Comparison of ENCODE assay signal across 11 cellular contexts in genomic region chr11:68145120-68145866, GRCh38. TPM values are rescaled to one million over a fixed set of nuclear protein-coding genes. Genes with fewer than 3 reads are reported as not detected.
DNase-seq lines count a peak whose midpoint lies in the region; ATAC-seq, FAIRE-seq and TF ChIP-seq lines count a peak whose summit lies in the region.
"Had no signal": no experiment of that assay in that cellular context is flagged by ENCODE, and none has a peak within 500 bp of the region (broad histone marks: within the 10 kb centered on the region; RNA-seq: fewer than 3 reads in every experiment).

No MANE protein-coding gene starts in this region.

- H3K9me3 Mint-ChIP-seq in dendritic cell treated with granulocyte-macrophage colony-stimulating factor and Interleukin-4, amounts not matched to agents 40 ng/mL and 50 ng/mL, for 4 days: no peaks in the 10 kb centered on the region
- no peaks in the 10 kb centered on the region for H3K9me3 Mint-ChIP-seq in activated T-helper 2 cell treated with anti-CD3 and anti-CD28 coated beads, Interferon-gamma antibody, Interleukin-2, Interleukin-4, amounts not matched to agents 10 μg/mL and 5 μg/mL and 100 μg/mL, durations not matched to agents 14 hours and 24 hours and 36 hours
- H3K9me3 Mint-ChIP-seq: activated naive CD4-positive, alpha-beta T cell treated with anti-CD3 and anti-CD28 coated beads, Interleukin-2, amount 10 ng/mL, durations not matched to agents 7 days and 5 days; CD4-positive, CD25-positive, alpha-beta regulatory T cell; IgD-negative memory B cell had no signal

- H3K27ac Mint-ChIP-seq in dendritic cell treated with granulocyte-macrophage colony-stimulating factor and Interleukin-4, amounts not matched to agents 40 ng/mL and 50 ng/mL, for 4 days: no peak overlapping the region
- no peak overlapping the region for H3K27ac Mint-ChIP-seq in activated T-helper 2 cell treated with anti-CD3 and anti-CD28 coated beads, Interferon-gamma antibody, Interleukin-2, Interleukin-4, amounts not matched to agents 10 μg/mL and 5 μg/mL and 100 μg/mL, durations not matched to agents 14 hours and 24 hours and 36 hours
- H3K27ac Mint-ChIP-seq: activated naive CD4-positive, alpha-beta T cell treated with anti-CD3 and anti-CD28 coated beads, Interleukin-2, amount 10 ng/mL, durations not matched to agents 7 days and 5 days; CD4-positive, CD25-positive, alpha-beta regulatory T cell; IgD-negative memory B cell had no signal

- H3K27ac ChIP-seq in pancreas: peak overlapping the region; percentile 84 to 94 (median 89)
- H3K27ac ChIP-seq in vagina: no peak overlapping the region

- TF ChIP-seq POLR2A in GM12891 (IDR thresholded peaks at IDR 0.05; ENCODE audit: low read depth, low read length) (no peak), vagina (IDR thresholded peaks at IDR 0.05) (no peak)

- peak; percentile 4 to 20 (median 14) for ATAC-seq in pancreas

- 21 to 30% methylated on average over 11 to 14 of the region's 14 CpGs for WGBS in pancreas, 2 donors

- peaks cover 59% of the 10 kb centered on the region for H3K4me1 Mint-ChIP-seq in dendritic cell treated with granulocyte-macrophage colony-stimulating factor and Interleukin-4, amounts not matched to agents 40 ng/mL and 50 ng/mL, for 4 days (ENCODE audit: low read depth)
- peaks cover 9% of the 10 kb centered on the region for H3K4me1 Mint-ChIP-seq in activated T-helper 2 cell treated with anti-CD3 and anti-CD28 coated beads, Interferon-gamma antibody, Interleukin-2, Interleukin-4, amounts not matched to agents 10 μg/mL and 5 μg/mL and 100 μg/mL, durations not matched to agents 14 hours and 24 hours and 36 hours (ENCODE audit: low read depth)

- H3K27me3 Mint-ChIP-seq in dendritic cell treated with granulocyte-macrophage colony-stimulating factor and Interleukin-4, amounts not matched to agents 40 ng/mL and 50 ng/mL, for 4 days: peaks cover 46% of the 10 kb centered on the region
- no peaks in the 10 kb centered on the region for H3K27me3 Mint-ChIP-seq in activated T-helper 2 cell treated with anti-CD3 and anti-CD28 coated beads, Interferon-gamma antibody, Interleukin-2, Interleukin-4, amounts not matched to agents 10 μg/mL and 5 μg/mL and 100 μg/mL, durations not matched to agents 14 hours and 24 hours and 36 hours (ENCODE audit: low read depth)
- H3K27me3 Mint-ChIP-seq: CD4-positive, CD25-positive, alpha-beta regulatory T cell had no signal

- FAIRE-seq in pancreas (lab: Jason Lieb, UNC): no peak
- FAIRE-seq in GM12891 (lab: Jason Lieb, UNC): no peak
- FAIRE-seq: endometrium had no signal

- H3K9me3 ChIP-seq in pancreas (no peaks in the 10 kb centered on the region), vagina (no peaks in the 10 kb centered on the region)

- H3K4me3 ChIP-seq in pancreas: no peak overlapping the region
- no peak overlapping the region for H3K4me3 ChIP-seq in vagina

- H3K27me3 ChIP-seq in pancreas (no peaks in the 10 kb centered on the region), vagina (no peaks in the 10 kb centered on the region)

- DNase-seq in Daoy (ENCODE audit: low read depth) (peak; percentile 29), M059J (ENCODE audit: low read depth) (peak; percentile 83), pancreas (peak; percentile 73 to 85 (median 78)), GM12891 (ENCODE audit: insufficient read length, low spot score) (no peak), vagina (ENCODE audit: extremely low spot score in 2 of 2) (no peak)
- DNase-seq in activated T-helper 2 cell treated with anti-CD3 and anti-CD28 coated beads, Interferon-gamma antibody, Interleukin-2, Interleukin-4, amounts not matched to agents 10 μg/mL and 5 μg/mL and 100 μg/mL, durations not matched to agents 14 hours and 24 hours and 36 hours (ENCODE audit: low spot score): no peak
- DNase-seq: activated naive CD4-positive, alpha-beta T cell treated with anti-CD3 and anti-CD28 coated beads, Interleukin-2, amount 10 ng/mL, durations not matched to agents 7 days and 5 days; CD4-positive, CD25-positive, alpha-beta regulatory T cell had no signal

- intact Hi-C loops in dendritic cell treated with granulocyte-macrophage colony-stimulating factor and Interleukin-4, amounts not matched to agents 40 ng/mL and 50 ng/mL, for 4 days (cut with micrococcal nuclease): no loop called here
- intact Hi-C loops in pancreas (cut with DNase I): no loop called here
- intact Hi-C loops in activated T-helper 2 cell treated with anti-CD3 and anti-CD28 coated beads, Interferon-gamma antibody, Interleukin-2, Interleukin-4, amounts not matched to agents 10 μg/mL and 5 μg/mL and 100 μg/mL, durations not matched to agents 14 hours and 24 hours and 36 hours (cut with micrococcal nuclease): no loop called here
- intact Hi-C loops in vagina (cut with DNase I): no loop called here

- no peaks in the 10 kb centered on the region for H3K36me3 Mint-ChIP-seq in dendritic cell treated with granulocyte-macrophage colony-stimulating factor and Interleukin-4, amounts not matched to agents 40 ng/mL and 50 ng/mL, for 4 days (ENCODE audit: low read depth)
- no peaks in the 10 kb centered on the region for H3K36me3 Mint-ChIP-seq in activated T-helper 2 cell treated with anti-CD3 and anti-CD28 coated beads, Interferon-gamma antibody, Interleukin-2, Interleukin-4, amounts not matched to agents 10 μg/mL and 5 μg/mL and 100 μg/mL, durations not matched to agents 14 hours and 24 hours and 36 hours (ENCODE audit: low read depth)
- H3K36me3 Mint-ChIP-seq: activated naive CD4-positive, alpha-beta T cell treated with anti-CD3 and anti-CD28 coated beads, Interleukin-2, amount 10 ng/mL, durations not matched to agents 7 days and 5 days; CD4-positive, CD25-positive, alpha-beta regulatory T cell had no signal

- H3K36me3 ChIP-seq in pancreas (no peaks in the 10 kb centered on the region), vagina (no peaks in the 10 kb centered on the region)

- peak overlapping the region; percentile 5 for H3K4me3 Mint-ChIP-seq in dendritic cell treated with granulocyte-macrophage colony-stimulating factor and Interleukin-4, amounts not matched to agents 40 ng/mL and 50 ng/mL, for 4 days
- no peak overlapping the region for H3K4me3 Mint-ChIP-seq in activated T-helper 2 cell treated with anti-CD3 and anti-CD28 coated beads, Interferon-gamma antibody, Interleukin-2, Interleukin-4, amounts not matched to agents 10 μg/mL and 5 μg/mL and 100 μg/mL, durations not matched to agents 14 hours and 24 hours and 36 hours (ENCODE audit: low read depth)
- H3K4me3 Mint-ChIP-seq: activated naive CD4-positive, alpha-beta T cell treated with anti-CD3 and anti-CD28 coated beads, Interleukin-2, amount 10 ng/mL, durations not matched to agents 7 days and 5 days; CD4-positive, CD25-positive, alpha-beta regulatory T cell; IgD-negative memory B cell had no signal

- H3K4me1 ChIP-seq in pancreas: peaks cover 52 to 62% (median 56%) of the 10 kb centered on the region in 3 donors
- H3K4me1 ChIP-seq in vagina: peaks cover 33% of the 10 kb centered on the region

- TF ChIP-seq CTCF in pancreas (IDR thresholded peaks at IDR 0.05) (no peak), vagina (IDR thresholded peaks at IDR 0.05) (no peak)

TF ChIP-seq in GM12891, 5 proteins besides CTCF, POLR2A, EP300 and RAD21:
- TF ChIP-seq PAX5 (IDR thresholded peaks at IDR 0.05; ENCODE audit: insufficient read depth, low read length, severe bottlenecking): no peak
- TF ChIP-seq TAF1 (IDR thresholded peaks at IDR 0.05; ENCODE audit: low read depth, low read length): no peak
- TF ChIP-seq POLR2AphosphoS5 (IDR thresholded peaks at IDR 0.05; ENCODE audit: low read depth, low read length): no peak

RNA-seq across cellular contexts. Expression of gene CHKA, which starts 24.1 kb away (rescaled TPM):
- 11.8 and 14.3 TPM in 2 replicates for total RNA-seq in Daoy (2014; rRNA removed; shearing (Covaris generic))
- total RNA-seq in M059J (2014; rRNA removed; shearing (Covaris generic)): 8.7 and 13.7 TPM in 2 replicates
- 10 to 100 TPM; 17.4 to 37.2 (median 26.8) TPM for total RNA-seq in pancreas
- 100 to 1,000 TPM in 1 of 2 donors, 10 to 100 TPM in 1; 63.1 to 110 TPM for polyA plus RNA-seq in pancreas
- 16.9 and 20.4 TPM in 2 replicates for total RNA-seq in activated T-helper 2 cell treated with anti-CD3 and anti-CD28 coated beads, Interferon-gamma antibody, Interleukin-2, Interleukin-4, amounts not matched to agents 10 μg/mL and 5 μg/mL and 100 μg/mL, durations not matched to agents 14 hours and 24 hours and 36 hours
- polyA plus RNA-seq in GM12891 (2012; ENCODE audit: low read depth, missing spikeins): 20.9 TPM
- total RNA-seq in vagina: 18.2 TPM

Comparison
In these comparisons a context has a peak if more than half of its experiments do, and no peak if none do; other contexts are left out.
1. DNase-seq: peak in Daoy (single experiment), M059J (single experiment) and pancreas (6 of 6); none in activated T-helper 2 cell treated with anti-CD3 and anti-CD28 coated beads, Interferon-gamma antibody, Interleukin-2, Interleukin-4, amounts not matched to agents 10 μg/mL and 5 μg/mL and 100 μg/mL, durations not matched to agents 14 hours and 24 hours and 36 hours (single experiment), GM12891 (single experiment) and vagina (0 of 2).